20 cellular contexts compared by ENCODE assay signal in genomic region chr7:69608878-69609277, GRCh38. TPM values are rescaled to one million over a fixed set of nuclear protein-coding genes. Genes with fewer than 3 reads are reported as not detected.
DNase-seq lines count a peak whose midpoint lies in the region; ATAC-seq and TF ChIP-seq lines count a peak whose summit lies in the region.
"Had no signal": no experiment of that assay in that cellular context is flagged by ENCODE, and none has a peak within 500 bp of the region (broad histone marks: within the 10 kb centered on the region; RNA-seq: fewer than 3 reads in every experiment).

No MANE protein-coding gene starts in this region.

- ATAC-seq in HG02981 (IDR thresholded peaks at IDR 0.05; ENCODE audit: unreplicated experiment): no peak
- ATAC-seq in GM19023 (IDR thresholded peaks at IDR 0.05; ENCODE audit: unreplicated experiment): no peak
- ATAC-seq: K562 had no signal

- CTCF ChIA-PET in OCI-LY7 (lab: Charles Lee; ENCODE audit: unreplicated experiment): no interaction called here

- DNase-seq in DMS 273 treated with DMSO at 0.1 percent for 48 hours (lab: John Stamatoyannopoulos, UW) (peak; percentile 46), H7 (peak; percentile 64), OCI-LY7 (ENCODE audit: low spot score) (no peak), iPS DF 4.7 (ENCODE audit: extremely low read depth, low spot score) (peak; percentile 69), anterior cingulate cortex (lab: John Stamatoyannopoulos, UW) (no peak), chondrocyte (ENCODE audit: low spot score) (no peak)
- DNase-seq: C1 segment of cervical spinal cord, DMS79 treated with DMSO at 0.1 percent for 48 hours, NCI-H1105 treated with DMSO at 0.1 percent for 48 hours, NCI-H187, NCI-H526, PC-9, SIG-M5, T-helper 1 cell, T-helper 9 cell had no signal

- H3K79me2 ChIP-seq in OCI-LY7 (ENCODE audit: insufficient read depth, low read depth, low read length): peaks cover 100% of the 10 kb centered on the region

- H3K27ac ChIP-seq in OCI-LY7 (ENCODE audit: low read depth, low read length, poor library complexity, severe bottlenecking): no peak overlapping the region
- H3K27ac ChIP-seq: PC-9, RWPE1 had no signal

- H3K4me2 ChIP-seq in OCI-LY7 (ENCODE audit: low read length): peak overlapping the region; percentile 16; the same call in 1 of the 2 replicates
- H3K4me2 ChIP-seq: PC-9 had no signal

- no peaks in the 10 kb centered on the region for H3K9me3 ChIP-seq in OCI-LY7 (ENCODE audit: low read length)
- H3K9me3 ChIP-seq: HAP-1 had no signal

- no peak overlapping the region for H3K4me3 Mint-ChIP-seq in chondrocyte (ENCODE audit: unreplicated experiment)

- POLR2A ChIA-PET in OCI-LY7 (lab: Charles Lee): no interaction called here

- no peaks in the 10 kb centered on the region for H3K36me3 ChIP-seq in H7 (replicated peaks; ENCODE audit: control insufficient read depth, insufficient read depth, low read length)
- no peaks in the 10 kb centered on the region for H3K36me3 ChIP-seq in OCI-LY7 (ENCODE audit: insufficient read depth, low read length)
- H3K36me3 ChIP-seq: HAP-1 had no signal

- no peaks in the 10 kb centered on the region; the same call in 1 of the 2 replicates for H3K9me2 ChIP-seq in OCI-LY7 (ENCODE audit: insufficient read depth, low read length)

- peaks cover 67% of the 10 kb centered on the region for H4K20me1 ChIP-seq in OCI-LY7 (ENCODE audit: insufficient read depth, low read length)

- no TSS peak for BruUV-seq in OCI-LY7 (replicated peaks; lab: Mats Ljungman, UMichigan)

- no peaks in the 10 kb centered on the region for H3K9me3 Mint-ChIP-seq in chondrocyte (ENCODE audit: low read depth)

- TF ChIP-seq CTCF in OCI-LY7 (conservative IDR thresholded peaks at IDR 0.05; ENCODE audit: low read length): no peak
- TF ChIP-seq CTCF in chondrocyte (IDR thresholded peaks at IDR 0.05): no peak

- H3K36me3 Mint-ChIP-seq in chondrocyte (ENCODE audit: low read depth): no peaks in the 10 kb centered on the region

- no peaks in the 10 kb centered on the region for H3K27me3 Mint-ChIP-seq in chondrocyte (ENCODE audit: low read depth)

- H3K4me1 ChIP-seq in OCI-LY7 (ENCODE audit: insufficient read depth, low read length, poor library complexity, severe bottlenecking): peaks cover 63% of the 10 kb centered on the region

- peaks cover 90% of the 10 kb centered on the region for H3K27me3 ChIP-seq in H7 (ENCODE audit: control insufficient read depth, insufficient read depth, low read length)

- peaks cover 14% of the 10 kb centered on the region for H3K4me1 Mint-ChIP-seq in chondrocyte (ENCODE audit: low read depth)

- H2AFZ ChIP-seq in OCI-LY7 (ENCODE audit: low read length): no peak overlapping the region
- H2AFZ ChIP-seq: PC-9 had no signal

- H3K4me3 ChIP-seq in H7 (ENCODE audit: insufficient read depth, low read depth, low read length): no peak overlapping the region
- H3K4me3 ChIP-seq in OCI-LY7 (ENCODE audit: low read depth, low read length, poor library complexity, severe bottlenecking): no peak overlapping the region
- H3K4me3 ChIP-seq: HAP-1, K562, PC-9 had no signal

- intact Hi-C loops in OCI-LY7 (cut with micrococcal nuclease; ENCODE audit: unreplicated experiment): no loop called here

- H3K27ac Mint-ChIP-seq in chondrocyte (ENCODE audit: unreplicated experiment): no peak overlapping the region

RNA-seq across cellular contexts. Expression of gene AUTS2, which starts 10.6 kb away (rescaled TPM):
- 14.6 and 16.1 TPM in 2 replicates for total RNA-seq in H7 (2014; rRNA removed; shearing (Covaris generic))
- 34.3 and 37.9 TPM in 2 replicates for total RNA-seq in OCI-LY7 (2014; rRNA removed; shearing (Covaris generic))
- total RNA-seq in OCI-LY7 (2022): 78.5 and 88.5 TPM in 2 replicates
- 31.5 to 69.2 TPM (median 40.8 TPM) in 3 replicates for total RNA-seq in chondrocyte
- total RNA-seq: PC-9 had no signal

Comparison
In these comparisons a context has a peak if more than half of its experiments do, and no peak if none do; other contexts are left out.
1. DNase-seq: peak in DMS 273 treated with DMSO at 0.1 percent for 48 hours (single experiment), H7 (single experiment) and iPS DF 4.7 (single experiment); none in OCI-LY7 (single experiment), anterior cingulate cortex (0 of 58) and chondrocyte (single experiment).